Comparison of ENCODE assay signal across 25 cellular contexts in the genomic region with DNA sequence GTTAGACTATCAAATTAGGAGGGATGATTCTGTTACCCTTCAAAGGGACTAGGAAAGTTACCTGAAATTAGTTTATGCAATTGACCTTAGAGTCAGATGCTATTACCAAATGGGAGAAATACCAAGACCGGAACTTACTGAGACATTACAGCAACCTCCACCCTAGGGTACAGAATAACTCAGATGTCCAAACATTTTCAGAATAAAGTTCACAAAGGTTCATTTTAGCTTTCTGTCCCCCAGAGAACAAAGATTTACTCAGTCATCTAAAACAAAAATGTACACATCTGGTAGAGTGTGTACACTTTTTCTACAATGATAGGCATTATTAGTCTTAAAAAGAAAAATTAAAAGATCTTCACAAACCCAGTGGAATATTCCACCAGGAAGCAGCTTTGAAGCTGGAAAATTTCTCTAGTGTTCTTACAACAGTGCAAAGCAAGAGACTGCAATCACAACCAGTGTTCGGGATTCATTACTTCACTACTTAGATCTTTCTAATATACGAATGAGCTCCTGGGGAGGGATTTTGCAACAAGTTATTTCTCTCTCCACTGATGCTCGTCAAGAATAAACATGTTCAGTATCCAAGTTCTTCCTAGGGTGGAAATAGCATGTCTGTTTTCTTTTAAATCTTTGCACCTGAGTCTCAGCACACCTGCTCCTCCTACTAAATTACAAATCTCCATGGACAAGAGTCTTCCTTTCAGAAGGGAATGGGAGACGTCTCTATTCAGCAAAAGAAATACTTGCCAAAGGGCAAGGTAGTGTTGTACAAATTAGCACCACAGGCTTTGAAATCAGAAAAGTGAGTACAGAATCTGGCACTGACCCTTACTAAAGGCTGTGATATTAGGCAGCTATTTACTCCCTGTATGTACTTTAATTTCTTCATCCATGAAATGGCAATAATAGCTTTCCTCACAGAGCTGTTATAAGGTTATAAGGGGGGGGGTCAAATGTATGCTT. TPM values are rescaled to one million over a fixed set of nuclear protein-coding genes. Genes with fewer than 3 reads are reported as not detected.
DNase-seq lines count a peak whose midpoint lies in the region; ATAC-seq, FAIRE-seq and TF ChIP-seq lines count a peak whose summit lies in the region.
"Had no signal": no experiment of that assay in that cellular context is flagged by ENCODE, and none has a peak within 500 bp of the region (broad histone marks: within the 10 kb centered on the region; RNA-seq: fewer than 3 reads in every experiment).

No MANE protein-coding gene starts in this region.

- POLR2A ChIA-PET in A549 (lab: Yijun Ruan, JAX): interaction anchor here (0.5 to 1.4 kb wide), 2 partner anchors 9 to 45 kb away, joined by 4 to 13 read pairs; a partner anchor contains a TSS
- POLR2A ChIA-PET in IMR-90 (lab: Charles Lee; ENCODE audit: unreplicated experiment): interaction anchor here (0.7 kb wide), 1 partner anchor 644 kb away, joined by 11 read pairs; no protein-coding TSS in a partner anchor

- H4K5ac ChIP-seq in IMR-90 (ENCODE audit: low read depth, low read length): peak overlapping the region; percentile 23; the same call in 1 of the 2 replicates

- ATAC-seq in A549 (no peak), IMR-90 (ENCODE audit: low read depth) (no peak)
- no peak for ATAC-seq in natural killer cell treated with Interleukin-12 subunit alpha and Interleukin-12 subunit beta and Interleukin-15 and Interleukin-18, amount 100 ng/mL, for 72 hours
- ATAC-seq: activated CD4-positive, CD25-positive, alpha-beta regulatory T cell treated with anti-CD3 and anti-CD28 coated beads, Interleukin-2, amount 50 U/mL, for 24 hours; heart left ventricle; stimulated activated naive CD8-positive, alpha-beta T cell treated with anti-CD3 and anti-CD28 coated beads, Interleukin-15, Interleukin-2, amounts not matched to agents 100 U/mL and 50 U/mL, for 24 hours had no signal

- peaks cover 15% of the 10 kb centered on the region for H3K9me1 ChIP-seq in IMR-90 (ENCODE audit: insufficient read depth, low read length)

- no peak overlapping the region for H2BK12ac ChIP-seq in trophoblast cell (ENCODE audit: low read length)

- H3K9me3 ChIP-seq in A549 (no peaks in the 10 kb centered on the region), IMR-90 (ENCODE audit: control insufficient read depth, insufficient read depth, low read length) (no peaks in the 10 kb centered on the region), trophoblast cell (ENCODE audit: insufficient read depth, low read depth, low read length) (no peaks in the 10 kb centered on the region)
- H3K9me3 ChIP-seq: adrenal gland, heart left ventricle, SJCRH30, thyroid gland had no signal

- H3K9ac ChIP-seq in IMR-90 (ENCODE audit: low read depth, low read length) (no peak overlapping the region), trophoblast cell (ENCODE audit: low read length) (no peak overlapping the region)

- H4K8ac ChIP-seq in IMR-90 (ENCODE audit: low read depth in 2 of 2, low read length in 2 of 2) (no peak overlapping the region), trophoblast cell (ENCODE audit: low read depth, low read length) (no peak overlapping the region)

- intact Hi-C loops in IMR-90 (cut with micrococcal nuclease): no loop called here

- TF ChIP-seq RAD21 in A549 (conservative IDR thresholded peaks at IDR 0.05 in 1 of 2, IDR thresholded peaks at IDR 0.05 in 1 of 2) (no peak), IMR-90 (IDR thresholded peaks at IDR 0.05; ENCODE audit: low read length) (no peak)

- CTCF ChIA-PET in A549 (lab: Yijun Ruan, JAX): interaction anchor here (0.9 to 3.9 kb wide), 4 partner anchors 9 to 188 kb away, joined by 3 to 21 read pairs (median 4); a partner anchor contains a TSS
- CTCF ChIA-PET in IMR-90 (lab: Yijun Ruan, JAX): no interaction called here

- H3K36me3 ChIP-seq in IMR-90 (ENCODE audit: control insufficient read depth, insufficient read depth, low read length): peaks cover 11% of the 10 kb centered on the region
- H3K36me3 ChIP-seq in trophoblast cell (ENCODE audit: control insufficient read depth in 1 of 2, insufficient read depth in 2 of 2, low read length in 2 of 2): peaks cover 9 to 14% of the 10 kb centered on the region in 2 experiments
- H3K36me3 ChIP-seq: thyroid gland had no signal

- H3K14ac ChIP-seq in IMR-90 (replicated peaks; ENCODE audit: low read depth, low read length) (no peak overlapping the region), trophoblast cell (ENCODE audit: low read length) (no peak overlapping the region)

- TF ChIP-seq POLR2A in A549 (IDR thresholded peaks at IDR 0.05; ENCODE audit: low read length): no peak
- TF ChIP-seq POLR2A in IMR-90 (IDR thresholded peaks at IDR 0.05; ENCODE audit: low read depth, low read length): peak; percentile 44
- TF ChIP-seq POLR2A in GM12891 (IDR thresholded peaks at IDR 0.05; ENCODE audit: low read depth, low read length): no peak

- no peaks in the 10 kb centered on the region for H3K27me3 Mint-ChIP-seq in natural killer cell treated with Interleukin-12 subunit alpha and Interleukin-12 subunit beta and Interleukin-15 and Interleukin-18, amount 100 ng/mL, for 72 hours
- H3K27me3 Mint-ChIP-seq: activated CD4-positive, alpha-beta memory T cell treated with anti-CD3 and anti-CD28 coated beads for 36 hours had no signal

- H3K4ac ChIP-seq in IMR-90 (ENCODE audit: low read depth, low read length): no peak overlapping the region
- H3K4ac ChIP-seq in trophoblast cell (ENCODE audit: low read depth, low read length): peak overlapping the region; percentile 81

- H3K27ac Mint-ChIP-seq in natural killer cell treated with Interleukin-12 subunit alpha and Interleukin-12 subunit beta and Interleukin-15 and Interleukin-18, amount 100 ng/mL, for 72 hours: no peak overlapping the region
- H3K27ac Mint-ChIP-seq: activated CD4-positive, alpha-beta memory T cell treated with anti-CD3 and anti-CD28 coated beads for 36 hours had no signal

- H3K79me1 ChIP-seq in IMR-90 (ENCODE audit: low read depth in 1 of 2, low read length in 2 of 2) (peaks cover 13 to 54% of the 10 kb centered on the region in 2 experiments; a peak in 3 of 4 replicates), trophoblast cell (ENCODE audit: low read length) (no peaks in the 10 kb centered on the region)

- no peak for TF ChIP-seq EP300 in A549 (IDR thresholded peaks at IDR 0.05)

- H3K4me1 Mint-ChIP-seq in natural killer cell treated with Interleukin-12 subunit alpha and Interleukin-12 subunit beta and Interleukin-15 and Interleukin-18, amount 100 ng/mL, for 72 hours (ENCODE audit: low read depth in 2 of 2): peaks cover 47 to 50% of the 10 kb centered on the region in 2 donors

- no peak overlapping the region for H3K4me3 Mint-ChIP-seq in natural killer cell treated with Interleukin-12 subunit alpha and Interleukin-12 subunit beta and Interleukin-15 and Interleukin-18, amount 100 ng/mL, for 72 hours
- H3K4me3 Mint-ChIP-seq: activated CD4-positive, alpha-beta memory T cell treated with anti-CD3 and anti-CD28 coated beads for 36 hours; H9 had no signal

- TF ChIP-seq CTCF in A549 (IDR thresholded peaks at IDR 0.05): no peak
- no peak for TF ChIP-seq CTCF in IMR-90 (conservative IDR thresholded peaks at IDR 0.05; ENCODE audit: low read depth, low read length)
- TF ChIP-seq CTCF in fibroblast of villous mesenchyme (IDR thresholded peaks at IDR 0.05; ENCODE audit: insufficient read depth, low read depth, low read length): no peak

- no peak overlapping the region for H2AFZ ChIP-seq in IMR-90 (replicated peaks; ENCODE audit: low read length, poor library complexity)
- no peak overlapping the region for H2AFZ ChIP-seq in trophoblast cell (ENCODE audit: insufficient read depth, low read length, poor library complexity)

- no peak overlapping the region for H3K27ac ChIP-seq in A549
- no peak overlapping the region for H3K27ac ChIP-seq in IMR-90 (ENCODE audit: insufficient read depth, low read length)
- H3K27ac ChIP-seq in trophoblast cell (ENCODE audit: low read depth, low read length): no peak overlapping the region
- H3K27ac ChIP-seq: brain microvascular endothelial cell, epithelial cell of prostate, heart left ventricle, SJCRH30, thyroid gland had no signal

- peaks cover 86% of the 10 kb centered on the region for H4K20me1 ChIP-seq in IMR-90 (ENCODE audit: insufficient read depth, low read length)

- H2AK9ac ChIP-seq in IMR-90 (replicated peaks; ENCODE audit: low read depth, low read length, poor library complexity): no peak overlapping the region

- H3K23ac ChIP-seq in IMR-90 (ENCODE audit: low read depth, low read length) (no peak overlapping the region), trophoblast cell (ENCODE audit: low read length) (no peak overlapping the region)

- dilution Hi-C loops in IMR-90 (cut with HindIII; ENCODE audit: low sequenced_read_pairs, unreplicated experiment): no loop called here

- peaks cover 18% of the 10 kb centered on the region; the same call in 1 of the 3 replicates for H3K4me1 ChIP-seq in A549
- no peaks in the 10 kb centered on the region for H3K4me1 ChIP-seq in IMR-90 (ENCODE audit: control insufficient read depth, insufficient read depth, low read length)
- H3K4me1 ChIP-seq in trophoblast cell (ENCODE audit: control insufficient read depth in 1 of 2, insufficient read depth in 2 of 2, low read length in 2 of 2): peaks cover 0 to 2% of the 10 kb centered on the region in 2 experiments
- H3K4me1 ChIP-seq: SJCRH30 had no signal

- in situ Hi-C loops in IMR-90 (cut with MboI; ENCODE audit: low sequenced_read_pairs): no loop called here

- H3K4me2 ChIP-seq in A549 (no peak overlapping the region), IMR-90 (ENCODE audit: low read depth, low read length) (no peak overlapping the region), trophoblast cell (ENCODE audit: low read length) (no peak overlapping the region)

- no peak for FAIRE-seq in A549 (lab: Jason Lieb, UNC)
- FAIRE-seq in GM12891 (lab: Jason Lieb, UNC): no peak
- FAIRE-seq: G401.6, GM19239 had no signal

- H3K56ac ChIP-seq in IMR-90 (ENCODE audit: extremely low read depth, insufficient read depth, low read length): no peak overlapping the region

- H2AK5ac ChIP-seq in IMR-90 (ENCODE audit: low read depth, low read length) (no peak overlapping the region), trophoblast cell (ENCODE audit: low read length) (no peak overlapping the region)

- no peaks in the 10 kb centered on the region for H3K9me3 Mint-ChIP-seq in natural killer cell treated with Interleukin-12 subunit alpha and Interleukin-12 subunit beta and Interleukin-15 and Interleukin-18, amount 100 ng/mL, for 72 hours
- H3K9me3 Mint-ChIP-seq: activated CD4-positive, alpha-beta memory T cell treated with anti-CD3 and anti-CD28 coated beads for 36 hours; H9 had no signal

- no TSS peak for BruUV-seq in IMR-90 (replicated peaks; lab: Mats Ljungman, UMichigan)

- no peak overlapping the region for H4K12ac ChIP-seq in trophoblast cell (ENCODE audit: low read depth, low read length)

- H3K27me3 ChIP-seq in IMR-90 (ENCODE audit: control insufficient read depth, insufficient read depth, low read length): no peaks in the 10 kb centered on the region
- no peaks in the 10 kb centered on the region for H3K27me3 ChIP-seq in trophoblast cell (ENCODE audit: insufficient read depth, low read length)
- H3K27me3 ChIP-seq: adrenal gland, brain microvascular endothelial cell, heart left ventricle, SJCRH30, thyroid gland had no signal

- no peak overlapping the region for H4K91ac ChIP-seq in IMR-90 (ENCODE audit: insufficient read depth, low read depth, low read length)
- no peak overlapping the region for H4K91ac ChIP-seq in trophoblast cell (ENCODE audit: low read depth, low read length)

- no peak overlapping the region for H3K4me3 ChIP-seq in A549
- H3K4me3 ChIP-seq in IMR-90 (ENCODE audit: insufficient read depth, low read depth, low read length): no peak overlapping the region
- no peak overlapping the region for H3K4me3 ChIP-seq in fibroblast of villous mesenchyme (ENCODE audit: low read depth, low read length)
- H3K4me3 ChIP-seq in trophoblast cell (ENCODE audit: low read depth, low read length): no peak overlapping the region
- H3K4me3 ChIP-seq: adrenal gland, heart left ventricle, SJCRH30, thyroid gland had no signal

- no peak overlapping the region for H2BK20ac ChIP-seq in IMR-90 (ENCODE audit: low read depth, low read length)

- H2BK120ac ChIP-seq in IMR-90 (ENCODE audit: low read depth, low read length) (no peak overlapping the region), trophoblast cell (ENCODE audit: insufficient read depth, low read length, poor library complexity) (no peak overlapping the region)

- no peak for DNase-seq in A549 (ENCODE audit: low read depth in 1 of 2, low spot score in 1 of 2)
- no peak for DNase-seq in IMR-90
- DNase-seq in fibroblast of villous mesenchyme (ENCODE audit: low read depth): peak; percentile 31
- DNase-seq in trophoblast cell: no peak
- no peak for DNase-seq in GM12891 (ENCODE audit: insufficient read length, low spot score)
- DNase-seq in natural killer cell treated with Interleukin-12 subunit alpha and Interleukin-12 subunit beta and Interleukin-15 and Interleukin-18, amount 100 ng/mL, for 72 hours (ENCODE audit: low spot score): no peak
- DNase-seq in NCI-H510A (lab: John Stamatoyannopoulos, UW): no peak
- DNase-seq: activated CD4-positive, alpha-beta memory T cell treated with anti-CD3 and anti-CD28 coated beads for 36 hours; activated gamma-delta T cell; adrenal gland; brain microvascular endothelial cell; COR-L47; DMS53; H9; heart left ventricle; kidney glomerular epithelial cell; NCI-H1092 treated with DMSO at 0.1 percent for 48 hours; NCI-H187; SJCRH30; stimulated activated naive CD8-positive, alpha-beta T cell treated with anti-CD3 and anti-CD28 coated beads, Interleukin-15, Interleukin-2, amounts not matched to agents 100 U/mL and 50 U/mL, for 24 hours; thyroid gland had no signal

- H2BK15ac ChIP-seq in IMR-90 (ENCODE audit: low read depth, low read length): no peak overlapping the region

- H3K18ac ChIP-seq in IMR-90 (ENCODE audit: low read depth, low read length): no peak overlapping the region
- no peak overlapping the region for H3K18ac ChIP-seq in trophoblast cell (ENCODE audit: low read length)

- H2BK5ac ChIP-seq in IMR-90 (ENCODE audit: low read depth, low read length, poor library complexity, severe bottlenecking) (no peak overlapping the region), trophoblast cell (ENCODE audit: low read depth, low read length, poor library complexity) (no peak overlapping the region)

- no peaks in the 10 kb centered on the region for H3K36me3 Mint-ChIP-seq in natural killer cell treated with Interleukin-12 subunit alpha and Interleukin-12 subunit beta and Interleukin-15 and Interleukin-18, amount 100 ng/mL, for 72 hours

- peaks cover 8% of the 10 kb centered on the region for H3K79me2 ChIP-seq in trophoblast cell (ENCODE audit: control insufficient read depth, insufficient read depth, low read length, poor library complexity)

- WGBS in A549 (ENCODE audit: missing lambda C conversion rate): 86% methylated on average over 5 of the region's 5 CpGs
- no CpG with 5 or more reads among the region's 5 CpGs for WGBS in IMR-90 (ENCODE audit: extremely low coverage in 2 of 2, insufficient read length in 1 of 2), 2 experiments
- WGBS in trophoblast cell (ENCODE audit: extremely low coverage, insufficient coverage, insufficient read length): no CpG with 5 or more reads among the region's 5 CpGs

RNA-seq across cellular contexts. Expression of a gene that starts 8.8 kb away (rescaled TPM):
- polyA plus RNA-seq in A549 (2011; rRNA removed) (140 and 161 TPM in 2 replicates), A549 (2017; fragmentation: RNase III; extraction: RNeasy Plus Mini Kit Qiagen cat#74134 plus additional on column Dnase treatment) (118 to 131 TPM (median 119 TPM) in 3 replicates), IMR-90 (2012; rRNA removed) (45.4 and 53.2 TPM in 2 replicates)
- polyA plus RNA-seq in A549 (2012; cell fraction: cytosol; rRNA removed): 39.7 and 44.0 TPM in 2 replicates
- 18.3 and 23.4 TPM in 2 replicates for polyA plus RNA-seq in A549 (2012; cell fraction: nucleus; rRNA removed)
- 79.1 and 79.8 TPM in 2 replicates for polyA minus RNA-seq in A549 (2011; rRNA and poly(A)+ RNA removed)
- total RNA-seq in IMR-90 (2012; rRNA removed) (126 and 144 TPM in 2 replicates), fibroblast of villous mesenchyme (126 and 160 TPM in 2 replicates)
- 12.4 and 13.0 TPM in 2 replicates for polyA plus RNA-seq in IMR-90 (2012; cell fraction: cytosol; rRNA removed)
- 9.0 and 49.9 TPM in 2 replicates for polyA plus RNA-seq in IMR-90 (2012; cell fraction: nucleus; rRNA removed; ENCODE audit: low replicate concordance)
- polyA plus RNA-seq in trophoblast cell (2013): 165 and 167 TPM in 2 replicates
- 58.5 TPM for polyA plus RNA-seq in GM12891 (2012; ENCODE audit: low read depth, missing spikeins)
- total RNA-seq in natural killer cell treated with Interleukin-12 subunit alpha and Interleukin-12 subunit beta and Interleukin-15 and Interleukin-18, amount 100 ng/mL, for 72 hours: 100 to 1,000 TPM; 150 to 167 TPM

RNA-seq across cellular contexts. Expression of a gene that starts 40.9 kb away (rescaled TPM):
- polyA plus RNA-seq in A549 (2011; rRNA removed): 544 and 615 TPM in 2 replicates
- polyA plus RNA-seq in A549 (2012; cell fraction: cytosol; rRNA removed): 200 and 228 TPM in 2 replicates
- polyA plus RNA-seq in A549 (2012; cell fraction: nucleus; rRNA removed): 408 and 502 TPM in 2 replicates
- polyA plus RNA-seq in A549 (2017; fragmentation: RNase III; extraction: RNeasy Plus Mini Kit Qiagen cat#74134 plus additional on column Dnase treatment): 398 to 456 TPM (median 417 TPM) in 3 replicates
- 619 and 723 TPM in 2 replicates for polyA minus RNA-seq in A549 (2011; rRNA and poly(A)+ RNA removed)
- total RNA-seq in IMR-90 (2012; rRNA removed): 456 and 472 TPM in 2 replicates
- 133 and 157 TPM in 2 replicates for polyA plus RNA-seq in IMR-90 (2012; rRNA removed)
- polyA plus RNA-seq in IMR-90 (2012; cell fraction: cytosol; rRNA removed): 118 and 219 TPM in 2 replicates
- polyA plus RNA-seq in IMR-90 (2012; cell fraction: nucleus; rRNA removed; ENCODE audit: low replicate concordance): 169 and 240 TPM in 2 replicates
- total RNA-seq in fibroblast of villous mesenchyme: 334 and 336 TPM in 2 replicates
- polyA plus RNA-seq in trophoblast cell (2013): 109 and 112 TPM in 2 replicates
- 181 TPM for polyA plus RNA-seq in GM12891 (2012; ENCODE audit: low read depth, missing spikeins)
- total RNA-seq in natural killer cell treated with Interleukin-12 subunit alpha and Interleukin-12 subunit beta and Interleukin-15 and Interleukin-18, amount 100 ng/mL, for 72 hours: 100 to 1,000 TPM; 337 to 473 TPM
